ENCODE assay signal across 1 cellular context in the genomic region with DNA sequence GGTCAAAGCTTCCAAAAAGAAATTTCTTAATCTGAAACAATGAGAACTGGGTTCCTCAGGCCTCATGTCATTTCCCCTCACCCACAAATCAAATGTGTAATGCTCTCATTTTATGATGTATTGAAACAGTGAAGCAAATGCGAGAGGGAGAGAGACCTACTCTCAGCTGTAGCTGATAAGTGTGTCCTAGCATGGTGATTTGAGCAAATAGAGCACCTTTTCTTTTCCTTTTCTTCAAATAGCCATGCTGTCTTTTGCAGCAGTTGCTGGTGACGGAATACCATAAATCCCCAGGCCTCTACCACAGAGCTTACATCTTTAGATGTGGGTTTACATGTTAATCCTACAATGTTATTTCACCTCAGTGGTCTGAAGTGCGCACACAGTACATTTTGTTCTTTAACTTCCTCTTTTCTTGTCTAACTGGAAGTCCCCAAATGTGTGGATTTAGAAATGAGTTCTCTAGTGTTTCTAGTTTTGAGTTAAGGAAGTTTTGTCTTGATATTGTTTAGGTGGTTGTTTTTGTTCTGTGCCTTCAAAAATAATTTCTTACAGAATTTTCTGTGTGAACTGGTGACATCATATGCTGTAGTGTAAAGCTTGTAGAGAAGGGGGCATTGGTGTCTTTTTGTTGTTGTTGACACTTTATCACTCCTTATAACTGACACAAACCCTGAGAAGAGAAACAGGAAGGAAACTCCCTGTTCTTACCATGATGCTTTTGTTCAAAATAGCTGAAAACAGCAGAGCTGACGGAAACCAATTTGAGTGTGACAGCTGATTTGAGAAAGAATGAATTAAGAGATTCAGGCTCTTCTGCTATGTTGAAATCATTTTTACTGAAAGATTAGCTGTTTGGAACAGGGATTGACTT.
TF ChIP-seq lines count a peak whose summit lies in the region.

No MANE protein-coding gene starts in this region.

TF ChIP-seq in IMR-90, 13 proteins besides CTCF, POLR2A, EP300 and RAD21:
- TF ChIP-seq MAZ (IDR thresholded peaks at IDR 0.05; ENCODE audit: borderline replicate concordance, low read depth, low read length) (no peak), FOS (IDR thresholded peaks at IDR 0.05; ENCODE audit: low read depth, low read length) (no peak), ELK1 (IDR thresholded peaks at IDR 0.05; ENCODE audit: borderline replicate concordance, low read depth, low read length) (no peak), SMC3 (IDR thresholded peaks at IDR 0.05; ENCODE audit: low read depth, low read length) (no peak), BHLHE40 (IDR thresholded peaks at IDR 0.05; ENCODE audit: low read depth, low read length) (no peak), CEBPB (IDR thresholded peaks at IDR 0.05; ENCODE audit: low read depth, low read length) (no peak)
TF ChIP-seq in IMR-90: peak in this region for 0.
